9 cellular contexts compared by ENCODE assay signal in genomic region chr11:35142481-35143207, GRCh38. TPM values are rescaled to one million over a fixed set of nuclear protein-coding genes. Genes with fewer than 3 reads are reported as not detected.
A peak's percentile ranks its signal among the peaks of the same experiment; 100 is the strongest.
DNase-seq lines count a peak whose midpoint lies in the region; ATAC-seq and TF ChIP-seq lines count a peak whose summit lies in the region.
"Had no signal": no experiment of that assay in that cellular context is flagged by ENCODE, and none has a peak within 500 bp of the region (broad histone marks: within the 10 kb centered on the region; RNA-seq: fewer than 3 reads in every experiment).

No MANE protein-coding gene starts in this region.

- no peak for TF ChIP-seq EP300 in sigmoid colon (IDR thresholded peaks at IDR 0.05)

- WGBS in sigmoid colon, 2 donors, result 67 to 79% methylated on average over 3 of the region's 3 CpGs

- H3K36me3 ChIP-seq in PC-9 (ENCODE audit: low read depth), result peaks cover 49% of the 10 kb centered on the region
- no peaks in the 10 kb centered on the region for H3K36me3 ChIP-seq in colonic mucosa
- H3K36me3 ChIP-seq in sigmoid colon, result no peaks in the 10 kb centered on the region
- no peaks in the 10 kb centered on the region for H3K36me3 ChIP-seq in left ventricle myocardium inferior

- H3K4me3 ChIP-seq in PC-9 (peak overlapping the region; percentile 70), colonic mucosa (no peak overlapping the region), sigmoid colon (no peak overlapping the region), left ventricle myocardium inferior (no peak overlapping the region)

- DNase-seq in GM04503 (ENCODE audit: low read depth), result peak; percentile 63
- DNase-seq in PC-9, result peak; percentile 34 to 78
- DNase-seq in colonic mucosa, result peak; percentile 58
- no peak for DNase-seq in sigmoid colon
- no peak for DNase-seq in left ventricle myocardium inferior
- DNase-seq: NCI-H1694 had no signal

- no peaks in the 10 kb centered on the region for H3K9me2 ChIP-seq in PC-9 (ENCODE audit: insufficient read depth)

- intact Hi-C loops in PC-9 (cut with micrococcal nuclease; ENCODE audit: unreplicated experiment), result loop anchor here (1.0 to 10.0 kb wide), 4 partner anchors 60 to 222 kb away; no protein-coding TSS in a partner anchor
- intact Hi-C loops in colonic mucosa (cut with DNase I), result no loop called here
- intact Hi-C loops in sigmoid colon (cut with DNase I), result loop anchor here (5.0 kb wide), 2 partner anchors 40 to 100 kb away; no protein-coding TSS in a partner anchor
- intact Hi-C loops in left ventricle myocardium inferior (cut with micrococcal nuclease), result no loop called here

- POLR2A ChIA-PET in PC-9 (lab: Charles Lee; ENCODE audit: unreplicated experiment), result interaction anchor here (0.7 kb wide), 1 partner anchor 27 kb away, joined by 4 read pairs; no protein-coding TSS in a partner anchor

- H3F3A ChIP-seq in PC-9 (ENCODE audit: insufficient read depth, low read depth), result peaks cover 75% of the 10 kb centered on the region

- peaks cover 29% of the 10 kb centered on the region for H4K20me1 ChIP-seq in PC-9 (ENCODE audit: insufficient read depth)

- H3K27me3 ChIP-seq in PC-9 (ENCODE audit: insufficient read depth, low read depth) (no peaks in the 10 kb centered on the region), colonic mucosa (no peaks in the 10 kb centered on the region), sigmoid colon (no peaks in the 10 kb centered on the region), left ventricle myocardium inferior (ENCODE audit: low read depth) (peaks cover 17% of the 10 kb centered on the region)

- H3K27ac ChIP-seq in PC-9, result peak overlapping the region; percentile 91
- H3K27ac ChIP-seq in colonic mucosa, result peak overlapping the region; percentile 21
- H3K27ac ChIP-seq in sigmoid colon, result peak overlapping the region in 3 of 4 donors; percentile 92 to 94 (median 93)
- no peak overlapping the region for H3K27ac ChIP-seq in left ventricle myocardium inferior (replicated peaks)

- H3K9me3 ChIP-seq in PC-9 (ENCODE audit: insufficient read depth, low read depth), result 0 out of 2 replicates have a peak, but pooled peaks cover 3% of the 10 kb centered on the region
- no peaks in the 10 kb centered on the region for H3K9me3 ChIP-seq in colonic mucosa
- H3K9me3 ChIP-seq in sigmoid colon, result no peaks in the 10 kb centered on the region
- no peaks in the 10 kb centered on the region for H3K9me3 ChIP-seq in left ventricle myocardium inferior (replicated peaks)

- no TSS peak for BruUV-seq in PC-9 (replicated peaks; lab: Mats Ljungman, UMichigan)

- no peak for TF ChIP-seq POLR2A in sigmoid colon (IDR thresholded peaks at IDR 0.05)

- no peak for ATAC-seq in HG03439 (IDR thresholded peaks at IDR 0.05; ENCODE audit: unreplicated experiment)
- ATAC-seq in GM18520 (IDR thresholded peaks at IDR 0.05; ENCODE audit: unreplicated experiment), result no peak
- no peak for ATAC-seq in HG02763 (IDR thresholded peaks at IDR 0.05; ENCODE audit: unreplicated experiment)

- peak overlapping the region; percentile 97 for H3K4me2 ChIP-seq in PC-9

- CTCF ChIA-PET in PC-9 (lab: Charles Lee), result interaction anchor here (0.6 kb wide), 1 partner anchor 20 kb away, joined by 4 read pairs; no protein-coding TSS in a partner anchor

- peak; percentile 50 for TF ChIP-seq CTCF in PC-9 (conservative IDR thresholded peaks at IDR 0.05)
- TF ChIP-seq CTCF in colonic mucosa (IDR thresholded peaks at IDR 0.05), result no peak
- TF ChIP-seq CTCF in sigmoid colon (IDR thresholded peaks at IDR 0.05), result no peak
- no peak for TF ChIP-seq CTCF in left ventricle myocardium inferior (IDR thresholded peaks at IDR 0.05; ENCODE audit: borderline replicate concordance)

- no peak overlapping the region for H2AFZ ChIP-seq in PC-9

- H3K9ac ChIP-seq in colonic mucosa (ENCODE audit: low read depth in 2 of 2, low read length in 2 of 2), result no peak overlapping the region

- H3K79me2 ChIP-seq in PC-9 (ENCODE audit: low read depth), result peaks cover 100% of the 10 kb centered on the region

- H3K4me1 ChIP-seq in PC-9 (replicated peaks; ENCODE audit: insufficient read depth) (peaks cover 82% of the 10 kb centered on the region), colonic mucosa (peaks cover 13% of the 10 kb centered on the region), sigmoid colon (peaks cover 0 to 75% (median 67%) of the 10 kb centered on the region in 4 donors), left ventricle myocardium inferior (peaks cover 35% of the 10 kb centered on the region)

RNA-seq across cellular contexts. Expression of gene CD44, which starts 3.7 kb away (rescaled TPM):
- 775 and 872 TPM in 2 replicates for total RNA-seq in PC-9 (2021)
- total RNA-seq in colonic mucosa, result 100 to 1,000 TPM; 152 to 171 TPM
- 100 to 1,000 TPM in 2 of 4 donors, 10 to 100 TPM in 2; 74.2 to 228 (median 119) TPM for total RNA-seq in sigmoid colon
- polyA plus RNA-seq in sigmoid colon, result 100 to 1,000 TPM in 1 of 3 donors, 10 to 100 TPM in 2; 28.4 to 154 (median 37.8) TPM
- 14.0 TPM for total RNA-seq in left ventricle myocardium inferior

Comparison
In these comparisons a context has a peak if more than half of its experiments do, and no peak if none do; other contexts are left out.
1. DNase-seq: peak in GM04503 (single experiment), PC-9 (2 of 2) and colonic mucosa (single experiment); none in sigmoid colon (single experiment) and left ventricle myocardium inferior (single experiment).
2. intact Hi-C loops: an anchor here in PC-9 (1.0 to 10.0 kb wide) and sigmoid colon (5.0 kb wide); none called in colonic mucosa and left ventricle myocardium inferior.